1 cellular context compared by ENCODE assay signal in genomic region chr2:219081096-219081495, GRCh38.
TF ChIP-seq lines count a peak whose summit lies in the region.

No MANE protein-coding gene starts in this region.

TF ChIP-seq in HepG2, 621 proteins besides CTCF, POLR2A, EP300 and RAD21 (continued from another document and continues in another):
- peak; percentile 55; the same call in 1 of the 2 replicates for TF ChIP-seq RERE (CRISPR knock-in tag; IDR thresholded peaks at IDR 0.05; ENCODE audit: low read depth)
- TF ChIP-seq ZNF124 (CRISPR knock-in tag; IDR thresholded peaks at IDR 0.05) = peak; percentile 52; the same call in 1 of the 2 replicates
- no peak for TF ChIP-seq ARID3A (IDR thresholded peaks at IDR 0.05; ENCODE audit: low read depth, low read length)
- TF ChIP-seq ZNF644 (CRISPR knock-in tag; IDR thresholded peaks at IDR 0.05; ENCODE audit: low read depth) = 0 out of 2 replicates have a peak, but pooled peaks have one; percentile 58
- TF ChIP-seq ZNF691 (CRISPR knock-in tag; IDR thresholded peaks at IDR 0.05; ENCODE audit: borderline replicate concordance, low read depth) = peak; percentile 69; the same call in 1 of the 2 replicates
- 0 out of 2 replicates have a peak, but pooled peaks have one; percentile 29 for TF ChIP-seq SMAD3 (CRISPR knock-in tag; IDR thresholded peaks at IDR 0.05)
- peak; percentile 91 for TF ChIP-seq ARID5B (CRISPR knock-in tag; IDR thresholded peaks at IDR 0.05)
- peak; percentile 83 for TF ChIP-seq FOXP4 (CRISPR knock-in tag; IDR thresholded peaks at IDR 0.05)
- TF ChIP-seq HBP1 (CRISPR knock-in tag; IDR thresholded peaks at IDR 0.05; ENCODE audit: low read depth) = 0 out of 2 replicates have a peak, but pooled peaks have one; percentile 51
- TF ChIP-seq ZSCAN29 (CRISPR knock-in tag; conservative IDR thresholded peaks at IDR 0.05) = 0 out of 2 replicates have a peak, but pooled peaks have one; percentile 52
- TF ChIP-seq RXRB (CRISPR knock-in tag; IDR thresholded peaks at IDR 0.05; ENCODE audit: borderline replicate concordance) = peak; percentile 67; the same call in 1 of the 2 replicates
- TF ChIP-seq ZSCAN31 (CRISPR knock-in tag; IDR thresholded peaks at IDR 0.05; ENCODE audit: low read depth) = peak; percentile 66; the same call in 1 of the 2 replicates
- peak; percentile 68; the same call in 1 of the 2 replicates for TF ChIP-seq HMG20A (CRISPR knock-in tag; IDR thresholded peaks at IDR 0.05; ENCODE audit: borderline replicate concordance)
- TF ChIP-seq HNF1A (IDR thresholded peaks at IDR 0.05; ENCODE audit: low read depth) = 0 out of 2 replicates have a peak, but pooled peaks have one; percentile 44
- peak; percentile 78 for TF ChIP-seq HNF1A (CRISPR knock-in tag; IDR thresholded peaks at IDR 0.05; ENCODE audit: borderline replicate concordance)
- peak; percentile 65; the same call in 1 of the 2 replicates for TF ChIP-seq ZNF839 (CRISPR knock-in tag; IDR thresholded peaks at IDR 0.05; ENCODE audit: borderline replicate concordance)
- TF ChIP-seq KAT8 (CRISPR knock-in tag; IDR thresholded peaks at IDR 0.05) = peak; percentile 64; the same call in 1 of the 2 replicates
- 0 out of 2 replicates have a peak, but pooled peaks have one; percentile 17 for TF ChIP-seq GLI4 (CRISPR knock-in tag; IDR thresholded peaks at IDR 0.05; ENCODE audit: borderline replicate concordance)
- TF ChIP-seq NFRKB (IDR thresholded peaks at IDR 0.05) = no peak
- no peak for TF ChIP-seq KDM3A (CRISPR knock-in tag; IDR thresholded peaks at IDR 0.05; ENCODE audit: low read depth)
- TF ChIP-seq FOXA3 (CRISPR knock-in tag; IDR thresholded peaks at IDR 0.05) = peak; percentile 89
- TF ChIP-seq HIC2 (CRISPR knock-in tag; IDR thresholded peaks at IDR 0.05; ENCODE audit: low read depth) = peak; percentile 45; the same call in 1 of the 2 replicates
- peak; percentile 30 for TF ChIP-seq PHF5A (CRISPR knock-in tag; IDR thresholded peaks at IDR 0.05; ENCODE audit: low read depth, unreplicated experiment)
- TF ChIP-seq ZNF775 (CRISPR knock-in tag; IDR thresholded peaks at IDR 0.05; ENCODE audit: borderline replicate concordance) = peak; percentile 43; the same call in 1 of the 2 replicates
- peak; percentile 57 for TF ChIP-seq RARA (CRISPR knock-in tag; IDR thresholded peaks at IDR 0.05)
- no peak for TF ChIP-seq ZNF513 (CRISPR knock-in tag; conservative IDR thresholded peaks at IDR 0.05)
- no peak for TF ChIP-seq KLF11 (CRISPR knock-in tag; IDR thresholded peaks at IDR 0.05)
- TF ChIP-seq TARDBP (CRISPR knock-in tag; IDR thresholded peaks at IDR 0.05) = peak; percentile 44; the same call in 1 of the 2 replicates
- TF ChIP-seq NR2F6 (IDR thresholded peaks at IDR 0.05) = peak; percentile 45; the same call in 1 of the 2 replicates
- peak; percentile 77 for TF ChIP-seq NR2F6 (CRISPR knock-in tag; IDR thresholded peaks at IDR 0.05)
